In genomic region chr3:63674586-63674985, GRCh38 we compare ENCODE assay signal across 31 cellular contexts. TPM values are rescaled to one million over a fixed set of nuclear protein-coding genes. Genes with fewer than 3 reads are reported as not detected.
"Had no signal": no experiment of that assay in that cellular context is flagged by ENCODE, and none has a peak within 500 bp of the region (broad histone marks: within the 10 kb centered on the region; RNA-seq: fewer than 3 reads in every experiment).

No MANE protein-coding gene starts in this region.

- H3K36me3 ChIP-seq: brain microvascular endothelial cell, esophagus muscularis mucosa, gastrocnemius medialis, heart left ventricle had no signal

- H3K27ac ChIP-seq: brain microvascular endothelial cell, coronary artery, esophagus muscularis mucosa, foreskin keratinocyte, gastrocnemius medialis, heart left ventricle had no signal

- ATAC-seq: activated naive CD4-positive, alpha-beta T cell treated with anti-CD3 and anti-CD28 coated beads, Interleukin-2, amount 50 U/mL, for 72 hours; activated T-cell treated with anti-CD3 and anti-CD28 coated beads, Interleukin-2, amount 50 U/mL, for 72 hours; effector memory CD8-positive, alpha-beta T cell; foreskin keratinocyte; gastrocnemius medialis; heart left ventricle; WTC11 had no signal

- H3K27me3 ChIP-seq: brain microvascular endothelial cell, esophagus muscularis mucosa, foreskin keratinocyte, gastrocnemius medialis, heart left ventricle had no signal

- H3K9me3 ChIP-seq: esophagus muscularis mucosa, gastrocnemius medialis, heart left ventricle had no signal

- H3K4me1 ChIP-seq: gastrocnemius medialis, heart left ventricle had no signal

- DNase-seq: activated CD4-positive, alpha-beta memory T cell treated with anti-CD3 and anti-CD28 coated beads, Interleukin-2, amount 10 ng/mL, durations not matched to agents 7 days and 5 days; activated CD4-positive, alpha-beta T cell treated with anti-CD3 and anti-CD28 coated beads for 1 hour; activated CD4-positive, alpha-beta T cell treated with anti-CD3 and anti-CD28 coated beads for 4 hours; activated CD4-positive, alpha-beta T cell treated with anti-CD3 and anti-CD28 coated beads, Interleukin-2, amount 10 ng/mL, durations not matched to agents 7 days and 5 days; activated CD4-positive, alpha-beta T cell treated with anti-CD3 and anti-CD28 coated beads, Interleukin-2, amount 50 U/mL, for 4 hours; activated CD8-positive, alpha-beta memory T cell treated with anti-CD3 and anti-CD28 coated beads, Interleukin-2, amount 50 U/mL, for 48 hours; activated gamma-delta T cell; activated naive CD4-positive, alpha-beta T cell; activated naive CD4-positive, alpha-beta T cell treated with anti-CD3 and anti-CD28 coated beads, Interleukin-2, amount 10 ng/mL, durations not matched to agents 7 days and 5 days; activated naive CD8-positive, alpha-beta T cell treated with anti-CD3 and anti-CD28 coated beads, Interleukin-2, amount 10 ng/mL, durations not matched to agents 7 days and 5 days; activated T-cell treated with anti-CD3 and anti-CD28 coated beads for 4 hours; activated T-cell treated with anti-CD3 and anti-CD28 coated beads, Interleukin-2, amount 50 U/mL, for 24 hours; activated T-cell treated with anti-CD3 and anti-CD28 coated beads, Interleukin-2, amount 50 U/mL, for 72 hours; brain microvascular endothelial cell; effector CD4-positive, alpha-beta T cell; effector memory CD8-positive, alpha-beta T cell; erythroblast; foreskin keratinocyte; gastrocnemius medialis; glutamatergic neuron; heart left ventricle; T-helper 2 cell had no signal

- H3K4me3 ChIP-seq: coronary artery, esophagus muscularis mucosa, gastrocnemius medialis, heart left ventricle had no signal

RNA-seq across cellular contexts. Expression of gene SNTN, which starts 22.1 kb away (rescaled TPM):
- total RNA-seq: activated CD4-positive, alpha-beta memory T cell treated with anti-CD3 and anti-CD28 coated beads, Interleukin-2, amount 10 ng/mL, durations not matched to agents 7 days and 5 days; activated CD4-positive, alpha-beta T cell treated with anti-CD3 and anti-CD28 coated beads, Interleukin-2, amount 10 ng/mL, durations not matched to agents 7 days and 5 days; activated naive CD4-positive, alpha-beta T cell treated with anti-CD3 and anti-CD28 coated beads, Interleukin-2, amount 50 U/mL, for 72 hours; activated naive CD8-positive, alpha-beta T cell treated with anti-CD3 and anti-CD28 coated beads, Interleukin-2, amount 10 ng/mL, durations not matched to agents 7 days and 5 days; activated T-cell treated with anti-CD3 and anti-CD28 coated beads, Interleukin-2, amount 50 U/mL, for 72 hours; astrocyte; bronchial epithelial cell; cardiac septum; cerebellum; esophagus muscularis mucosa; foreskin keratinocyte; gastrocnemius medialis; heart left ventricle; T-helper 1 cell treated with Interleukin-12 subunit alpha and Interleukin-12 subunit beta and Interleukin-4 antibody, amounts not matched to agents 30 ng/mL and 1 ng/mL, for 36 hours; WTC11 had no signal
- polyA plus RNA-seq: foreskin keratinocyte, heart left ventricle had no signal
